In the genomic region with DNA sequence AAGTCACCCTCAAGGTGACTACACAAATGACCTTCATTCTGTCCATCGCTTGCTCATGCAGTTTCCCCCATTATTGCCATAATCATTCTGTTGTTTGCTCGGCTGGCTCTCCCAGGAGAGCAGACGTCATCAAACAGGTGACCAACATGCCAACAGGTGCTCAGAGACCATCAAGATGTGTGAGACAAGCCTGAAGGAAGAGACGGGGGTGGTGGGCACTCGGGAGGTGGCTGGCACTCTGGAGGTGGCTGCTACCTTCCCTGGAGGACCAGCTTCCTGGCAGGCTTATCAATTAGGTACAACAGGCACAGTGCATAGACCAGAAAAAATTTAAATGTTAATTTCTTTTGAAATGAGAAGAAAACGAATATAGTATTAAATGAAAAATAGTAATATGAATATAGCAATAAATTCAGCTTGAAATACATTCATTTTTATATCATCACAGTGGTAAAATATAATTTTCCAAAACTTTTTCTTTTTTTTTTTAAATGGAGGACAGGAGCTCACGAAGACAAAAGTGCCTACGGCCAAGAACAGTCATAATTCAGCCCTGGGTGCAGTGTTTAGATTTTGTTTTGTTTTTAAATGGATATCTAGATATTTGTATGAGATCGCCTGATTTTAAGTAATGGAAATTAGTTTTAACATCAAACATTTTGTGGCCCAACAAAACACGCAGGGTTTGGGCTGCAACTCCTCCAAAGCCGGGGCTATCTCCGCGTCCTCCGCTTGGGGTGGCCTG, we compare ENCODE assay signal across 8 cellular contexts. TPM values are rescaled to one million over a fixed set of nuclear protein-coding genes. Genes with fewer than 3 reads are reported as not detected.
A peak's percentile ranks its signal among the peaks of the same experiment; 100 is the strongest.
DNase-seq lines count a peak whose midpoint lies in the region; ATAC-seq lines count a peak whose summit lies in the region.

No MANE protein-coding gene starts in this region.

- peak overlapping the region; percentile 77 to 82 (median 79) for H3K4me3 Mint-ChIP-seq in immature natural killer cell
- H3K4me3 Mint-ChIP-seq in stimulated activated effector memory CD8-positive, alpha-beta T cell treated with anti-CD3 and anti-CD28 coated beads, Interleukin-12 subunit alpha, Interleukin-12 subunit beta, amount 100 ng/mL, for 72 hours, result peak overlapping the region; percentile 93

- H3K4me1 Mint-ChIP-seq in immature natural killer cell, result peaks cover 35 to 40% of the 10 kb centered on the region in 2 donors
- peaks cover 18% of the 10 kb centered on the region for H3K4me1 Mint-ChIP-seq in stimulated activated effector memory CD8-positive, alpha-beta T cell treated with anti-CD3 and anti-CD28 coated beads, Interleukin-12 subunit alpha, Interleukin-12 subunit beta, amount 100 ng/mL, for 72 hours

- H3K27me3 Mint-ChIP-seq in immature natural killer cell (ENCODE audit: low read depth in 3 of 3), result peaks cover 12 to 20% (median 16%) of the 10 kb centered on the region in 3 donors

- H3K27ac Mint-ChIP-seq in activated naive CD4-positive, alpha-beta T cell treated with anti-CD3 and anti-CD28 coated beads, Interleukin-2, amount 50 U/mL, for 72 hours, result peak overlapping the region; percentile 78 to 85
- H3K27ac Mint-ChIP-seq in immature natural killer cell, result peak overlapping the region; percentile 82 to 95 (median 92)
- peak overlapping the region; percentile 100 for H3K27ac Mint-ChIP-seq in stimulated activated effector memory CD8-positive, alpha-beta T cell treated with anti-CD3 and anti-CD28 coated beads, Interleukin-12 subunit alpha, Interleukin-12 subunit beta, amount 100 ng/mL, for 72 hours

- H3K36me3 Mint-ChIP-seq in activated naive CD4-positive, alpha-beta T cell treated with anti-CD3 and anti-CD28 coated beads, Interleukin-2, amount 50 U/mL, for 72 hours, result peaks cover 0 to 5% of the 10 kb centered on the region in 2 donors
- peaks cover 5 to 6% (median 6%) of the 10 kb centered on the region in 3 donors for H3K36me3 Mint-ChIP-seq in immature natural killer cell
- peaks cover 24% of the 10 kb centered on the region for H3K36me3 Mint-ChIP-seq in stimulated activated effector memory CD8-positive, alpha-beta T cell treated with anti-CD3 and anti-CD28 coated beads, Interleukin-12 subunit alpha, Interleukin-12 subunit beta, amount 100 ng/mL, for 72 hours

- ATAC-seq in activated naive CD4-positive, alpha-beta T cell treated with anti-CD3 and anti-CD28 coated beads, Interleukin-2, amount 50 U/mL, for 72 hours, result no peak
- no peak for ATAC-seq in stimulated activated effector memory CD8-positive, alpha-beta T cell treated with anti-CD3 and anti-CD28 coated beads, Interleukin-12 subunit alpha, Interleukin-12 subunit beta, amount 100 ng/mL, for 72 hours
- ATAC-seq in HG03521 (IDR thresholded peaks at IDR 0.05; ENCODE audit: unreplicated experiment) (no peak), GM19455 (IDR thresholded peaks at IDR 0.05; ENCODE audit: unreplicated experiment) (no peak), HG02870 (IDR thresholded peaks at IDR 0.05; ENCODE audit: unreplicated experiment) (no peak)

- no peaks in the 10 kb centered on the region for H3K9me3 Mint-ChIP-seq in activated naive CD4-positive, alpha-beta T cell treated with anti-CD3 and anti-CD28 coated beads, Interleukin-2, amount 50 U/mL, for 72 hours
- H3K9me3 Mint-ChIP-seq in immature natural killer cell, result peaks cover 2 to 11% (median 7%) of the 10 kb centered on the region in 6 donors
- peaks cover 4% of the 10 kb centered on the region for H3K9me3 Mint-ChIP-seq in stimulated activated effector memory CD8-positive, alpha-beta T cell treated with anti-CD3 and anti-CD28 coated beads, Interleukin-12 subunit alpha, Interleukin-12 subunit beta, amount 100 ng/mL, for 72 hours

- DNase-seq in DMS53 treated with DMSO at 0.1 percent for 48 hours (lab: John Stamatoyannopoulos, UW; ENCODE audit: unreplicated experiment), result peak; percentile 58
- peak; percentile 40 for DNase-seq in NCI-H1105 (lab: John Stamatoyannopoulos, UW)
- DNase-seq in activated naive CD4-positive, alpha-beta T cell treated with anti-CD3 and anti-CD28 coated beads, Interleukin-2, amount 50 U/mL, for 72 hours (ENCODE audit: low spot score in 2 of 2), result no peak
- no peak for DNase-seq in immature natural killer cell
- no peak for DNase-seq in stimulated activated effector memory CD8-positive, alpha-beta T cell treated with anti-CD3 and anti-CD28 coated beads, Interleukin-12 subunit alpha, Interleukin-12 subunit beta, amount 100 ng/mL, for 72 hours (ENCODE audit: low spot score in 2 of 2)

RNA-seq across cellular contexts. Expression of a gene that starts 16.9 kb away (rescaled TPM):
- total RNA-seq in activated naive CD4-positive, alpha-beta T cell treated with anti-CD3 and anti-CD28 coated beads, Interleukin-2, amount 50 U/mL, for 72 hours, result 1 to 10 TPM; 1.4 to 3.1 TPM
- polyA plus RNA-seq in immature natural killer cell, result under 1 TPM in 1 of 3 donors, not detected in 2; 0.50 TPM

RNA-seq across cellular contexts. Expression of a gene that starts 45.4 kb away (rescaled TPM):
- under 1 TPM; 0.25 to 0.54 TPM for total RNA-seq in activated naive CD4-positive, alpha-beta T cell treated with anti-CD3 and anti-CD28 coated beads, Interleukin-2, amount 50 U/mL, for 72 hours
- not detected for polyA plus RNA-seq in immature natural killer cell

Comparison
In these comparisons a context has a peak if more than half of its experiments do, and no peak if none do; other contexts are left out.
1. DNase-seq: peak in DMS53 treated with DMSO at 0.1 percent for 48 hours (single experiment) and NCI-H1105 (single experiment); none in activated naive CD4-positive, alpha-beta T cell treated with anti-CD3 and anti-CD28 coated beads, Interleukin-2, amount 50 U/mL, for 72 hours (0 of 2), immature natural killer cell (0 of 3) and stimulated activated effector memory CD8-positive, alpha-beta T cell treated with anti-CD3 and anti-CD28 coated beads, Interleukin-12 subunit alpha, Interleukin-12 subunit beta, amount 100 ng/mL, for 72 hours (0 of 2).
2. Peak in every context shown above with its lines, with median percentiles within 50 percentile points of each other: H3K27ac Mint-ChIP-seq.